ENCODE assay signal across 11 cellular contexts in genomic region chr12:78951746-78952532, GRCh38.
DNase-seq lines count a peak whose midpoint lies in the region; ATAC-seq and TF ChIP-seq lines count a peak whose summit lies in the region.
"Had no signal": no experiment of that assay in that cellular context is flagged by ENCODE, and none has a peak within 500 bp of the region (broad histone marks: within the 10 kb centered on the region; RNA-seq: fewer than 3 reads in every experiment).

No MANE protein-coding gene starts in this region.

- TF ChIP-seq CTCF in PC-3 (conservative IDR thresholded peaks at IDR 0.05; ENCODE audit: low read depth, low read length) = no peak
- no peak for TF ChIP-seq CTCF in endothelial cell (IDR thresholded peaks at IDR 0.05; ENCODE audit: unreplicated experiment)

- H3K27me3 Mint-ChIP-seq in endothelial cell (ENCODE audit: unreplicated experiment) = peaks cover 1% of the 10 kb centered on the region
- H3K27me3 Mint-ChIP-seq: stimulated activated naive B cell treated with anti-CD40 and anti-IgM and Interleukin-4, amounts not matched to agents 10 μg/mL and 1 μg/mL and 100 μg/mL, for 72 hours had no signal

- H3K9ac ChIP-seq in PC-3 (ENCODE audit: low read length) = no peak overlapping the region

- peak; percentile 62 for ATAC-seq in PC-3
- ATAC-seq in HG02763 (IDR thresholded peaks at IDR 0.05; ENCODE audit: unreplicated experiment) = no peak
- ATAC-seq in HG03520 (IDR thresholded peaks at IDR 0.05; ENCODE audit: unreplicated experiment) = no peak
- ATAC-seq: lower lobe of right lung; stimulated activated naive B cell treated with anti-CD40 and anti-IgM and Interleukin-4, amounts not matched to agents 10 μg/mL and 1 μg/mL and 100 μg/mL, for 72 hours had no signal

- no peaks in the 10 kb centered on the region for H3K9me3 ChIP-seq in PC-3 (ENCODE audit: low read length)
- H3K9me3 ChIP-seq: lower lobe of right lung had no signal

- no peak overlapping the region for H3K4me3 Mint-ChIP-seq in endothelial cell (ENCODE audit: unreplicated experiment)
- H3K4me3 Mint-ChIP-seq: stimulated activated naive B cell treated with anti-CD40 and anti-IgM and Interleukin-4, amounts not matched to agents 10 μg/mL and 1 μg/mL and 100 μg/mL, for 72 hours had no signal

- no peaks in the 10 kb centered on the region for H3K79me2 ChIP-seq in PC-3 (ENCODE audit: low read length)

- peak; percentile 73 for DNase-seq in DMS153 (lab: John Stamatoyannopoulos, UW)
- DNase-seq in NCI-H187 treated with DMSO at 0.1 percent for 48 hours (lab: John Stamatoyannopoulos, UW) = peak; percentile 84
- peak; percentile 8 for DNase-seq in PC-3
- peak; percentile 36 for DNase-seq in inferior parietal cortex (ENCODE audit: extremely low spot score)
- DNase-seq in SW 1271 (lab: John Stamatoyannopoulos, UW) = no peak
- no peak for DNase-seq in endothelial cell (ENCODE audit: low spot score)
- DNase-seq: lower lobe of right lung; SIG-M5; stimulated activated naive B cell treated with anti-CD40 and anti-IgM and Interleukin-4, amounts not matched to agents 10 μg/mL and 1 μg/mL and 100 μg/mL, for 72 hours had no signal

- no peaks in the 10 kb centered on the region for H3K9me3 Mint-ChIP-seq in endothelial cell (ENCODE audit: unreplicated experiment)
- H3K9me3 Mint-ChIP-seq: stimulated activated naive B cell treated with anti-CD40 and anti-IgM and Interleukin-4, amounts not matched to agents 10 μg/mL and 1 μg/mL and 100 μg/mL, for 72 hours had no signal

- H3K4me3 ChIP-seq in PC-3 (ENCODE audit: low read length) = no peak overlapping the region
- H3K4me3 ChIP-seq: lower lobe of right lung had no signal

- H3K9me2 ChIP-seq in PC-3 (replicated peaks; ENCODE audit: low read length) = no peaks in the 10 kb centered on the region

- POLR2A ChIA-PET in PC-3 (lab: Charles Lee; ENCODE audit: unreplicated experiment) = no interaction called here

- no peaks in the 10 kb centered on the region for H3K27me3 ChIP-seq in PC-3 (ENCODE audit: low read length)

- intact Hi-C loops in PC-3 (cut with micrococcal nuclease) = no loop called here

- H3F3A ChIP-seq in PC-3 (ENCODE audit: low read length, unreplicated experiment) = no peaks in the 10 kb centered on the region

- no peaks in the 10 kb centered on the region for H3K36me3 Mint-ChIP-seq in endothelial cell (ENCODE audit: low read depth, unreplicated experiment)
- H3K36me3 Mint-ChIP-seq: stimulated activated naive B cell treated with anti-CD40 and anti-IgM and Interleukin-4, amounts not matched to agents 10 μg/mL and 1 μg/mL and 100 μg/mL, for 72 hours had no signal

- no peaks in the 10 kb centered on the region for H3K36me3 ChIP-seq in PC-3 (ENCODE audit: low read depth, low read length)
- H3K36me3 ChIP-seq: lower lobe of right lung had no signal

- no TSS peak for BruUV-seq in PC-3 (replicated peaks; lab: Mats Ljungman, UMichigan)

- CTCF ChIA-PET in PC-3 (lab: Charles Lee) = no interaction called here

- no peak overlapping the region for H2AFZ ChIP-seq in PC-3 (ENCODE audit: low read length)

- H3K27ac Mint-ChIP-seq in endothelial cell (ENCODE audit: unreplicated experiment) = no peak overlapping the region
- H3K27ac Mint-ChIP-seq: stimulated activated naive B cell treated with anti-CD40 and anti-IgM and Interleukin-4, amounts not matched to agents 10 μg/mL and 1 μg/mL and 100 μg/mL, for 72 hours had no signal

- no peak overlapping the region for H3K27ac ChIP-seq in PC-3 (ENCODE audit: low read length)
- H3K27ac ChIP-seq: lower lobe of right lung had no signal

- H3K4me1 ChIP-seq in PC-3 (ENCODE audit: insufficient read depth, low read length) = no peaks in the 10 kb centered on the region
- H3K4me1 ChIP-seq: lower lobe of right lung had no signal

- H4K20me1 ChIP-seq in PC-3 (ENCODE audit: low read length) = no peaks in the 10 kb centered on the region

- H3K4me2 ChIP-seq in PC-3 (ENCODE audit: low read length) = no peak overlapping the region

- H3K4me1 Mint-ChIP-seq in endothelial cell (ENCODE audit: unreplicated experiment) = no peaks in the 10 kb centered on the region
- H3K4me1 Mint-ChIP-seq: stimulated activated naive B cell treated with anti-CD40 and anti-IgM and Interleukin-4, amounts not matched to agents 10 μg/mL and 1 μg/mL and 100 μg/mL, for 72 hours had no signal

Comparison
In these comparisons a context has a peak if more than half of its experiments do, and no peak if none do; other contexts are left out.
1. DNase-seq: peak in DMS153 (single experiment), NCI-H187 treated with DMSO at 0.1 percent for 48 hours (single experiment), PC-3 (single experiment) and inferior parietal cortex (single experiment); none in SW 1271 (0 of 2) and endothelial cell (single experiment).